Comparison of ENCODE assay signal across 10 cellular contexts in genomic region chr18:66872277-66872676, GRCh38.
A peak's percentile ranks its signal among the peaks of the same experiment; 100 is the strongest.
DNase-seq lines count a peak whose midpoint lies in the region; ATAC-seq and TF ChIP-seq lines count a peak whose summit lies in the region.
"Had no signal": no experiment of that assay in that cellular context is flagged by ENCODE, and none has a peak within 500 bp of the region (broad histone marks: within the 10 kb centered on the region; RNA-seq: fewer than 3 reads in every experiment).

No MANE protein-coding gene starts in this region.

- H3K9me2 ChIP-seq in Loucy (replicated peaks; ENCODE audit: low read depth, low read length): no peaks in the 10 kb centered on the region

- no peak for ATAC-seq in HG02571 (IDR thresholded peaks at IDR 0.05; ENCODE audit: unreplicated experiment)
- ATAC-seq in HG03039 (IDR thresholded peaks at IDR 0.05; ENCODE audit: unreplicated experiment): no peak
- ATAC-seq in HG02623 (IDR thresholded peaks at IDR 0.05; ENCODE audit: unreplicated experiment): no peak
- ATAC-seq: CD8-positive, alpha-beta T cell had no signal

- no peaks in the 10 kb centered on the region for H3K36me3 ChIP-seq in Loucy (ENCODE audit: insufficient read depth, low read length)

- H2AFZ ChIP-seq in Loucy (ENCODE audit: low read length): no peak overlapping the region

- peak; percentile 6; the same call in 1 of the 2 replicates for TF ChIP-seq CTCF in Loucy (conservative IDR thresholded peaks at IDR 0.05; ENCODE audit: low read length)

- no peaks in the 10 kb centered on the region for H3K4me1 ChIP-seq in Loucy (ENCODE audit: insufficient read depth, low read length, poor library complexity, severe bottlenecking)

- no peaks in the 10 kb centered on the region for H4K20me1 ChIP-seq in Loucy (ENCODE audit: insufficient read depth, low read length, poor library complexity, severe bottlenecking)

- DNase-seq in AML-193 (lab: John Stamatoyannopoulos, UW): peak; percentile 3 to 11
- DNase-seq in RKO (ENCODE audit: low spot score): peak; percentile 64
- DNase-seq in glomerular visceral epithelial cell (ENCODE audit: extremely low spot score): peak; percentile 5
- DNase-seq in NCI-H774 (lab: John Stamatoyannopoulos, UW): no peak
- DNase-seq: activated CD8-positive, alpha-beta memory T cell treated with anti-CD3 and anti-CD28 coated beads, Interleukin-2, amount 50 U/mL, for 4 hours; CD8-positive, alpha-beta T cell had no signal

- H3K4me3 ChIP-seq in Loucy (ENCODE audit: low read length, poor library complexity, severe bottlenecking): no peak overlapping the region

- no peaks in the 10 kb centered on the region for H3K9me3 ChIP-seq in Loucy (ENCODE audit: insufficient read depth, low read depth, low read length)

- no peaks in the 10 kb centered on the region for H3K27me3 ChIP-seq in Loucy (ENCODE audit: insufficient read depth, low read length, poor library complexity, severe bottlenecking)

- no peaks in the 10 kb centered on the region for H3F3A ChIP-seq in Loucy (ENCODE audit: low read depth)

- H3K9ac ChIP-seq in Loucy (ENCODE audit: low read depth, low read length, poor library complexity, severe bottlenecking): no peak overlapping the region

- no peaks in the 10 kb centered on the region for H3K79me2 ChIP-seq in Loucy (ENCODE audit: insufficient read depth, low read length)

- no peak overlapping the region for H3K4me2 ChIP-seq in Loucy (ENCODE audit: low read depth, low read length, poor library complexity, severe bottlenecking)
